In genomic region chr14:64465856-64466554, GRCh38 we compare ENCODE assay signal across 8 cellular contexts. TPM values are rescaled to one million over a fixed set of nuclear protein-coding genes. Genes with fewer than 3 reads are reported as not detected.
A peak's percentile ranks its signal among the peaks of the same experiment; 100 is the strongest.
DNase-seq lines count a peak whose midpoint lies in the region; ATAC-seq and TF ChIP-seq lines count a peak whose summit lies in the region.

No MANE protein-coding gene starts in this region.

- H3K36me3 ChIP-seq in DOHH2 (ENCODE audit: control insufficient read depth, low read length) (peaks cover 13% of the 10 kb centered on the region), fibroblast of lung (ENCODE audit: control insufficient read depth, insufficient read depth, low read length) (no peaks in the 10 kb centered on the region)

- TF ChIP-seq CTCF in DOHH2 (IDR thresholded peaks at IDR 0.05; ENCODE audit: low read depth, low read length, poor library complexity, severe bottlenecking) (no peak), fibroblast of lung (conservative IDR thresholded peaks at IDR 0.05 in 1 of 2, IDR thresholded peaks at IDR 0.05 in 1 of 2; ENCODE audit: low read depth in 1 of 2, low read length in 2 of 2) (peak; percentile 16 to 43), natural killer cell (IDR thresholded peaks at IDR 0.05) (no peak)

- peak overlapping the region; percentile 73 to 87 (median 83) for H3K4me3 Mint-ChIP-seq in T-cell
- peak overlapping the region; percentile 96 for H3K4me3 Mint-ChIP-seq in natural killer cell

- peak overlapping the region; percentile 75 for H2AFZ ChIP-seq in fibroblast of lung (ENCODE audit: low read length)

- H3K4me2 ChIP-seq in DOHH2 (ENCODE audit: low read length) (peak overlapping the region; percentile 76), fibroblast of lung (ENCODE audit: extremely low read depth, insufficient read depth, low read length) (peak overlapping the region; percentile 96)

- H3K4me3 ChIP-seq in DOHH2 (ENCODE audit: low read length) (peak overlapping the region; percentile 69), fibroblast of lung (replicated peaks in 1 of 4; ENCODE audit: control extremely low read depth in 1 of 4, insufficient read depth in 1 of 4, low read depth in 3 of 4, low read length in 4 of 4) (peak overlapping the region; percentile 65 to 75 (median 68))

- no peak for DNase-seq in T-cell
- peak; percentile 39 to 73 for DNase-seq in fibroblast of lung (ENCODE audit: low read depth in 2 of 2)
- DNase-seq in natural killer cell: no peak
- no peak for DNase-seq in AML-193 (lab: John Stamatoyannopoulos, UW)
- no peak for DNase-seq in ureter (ENCODE audit: low spot score)

- H3K27me3 ChIP-seq in DOHH2 (ENCODE audit: control insufficient read depth, low read length): peaks cover 18% of the 10 kb centered on the region
- H3K27me3 ChIP-seq in fibroblast of lung (ENCODE audit: control insufficient read depth, insufficient read depth, low read length): no peaks in the 10 kb centered on the region

- peaks cover 4% of the 10 kb centered on the region; the same call in 1 of the 2 replicates for H4K20me1 ChIP-seq in DOHH2 (ENCODE audit: control insufficient read depth, insufficient read depth, low read depth, low read length)
- no peaks in the 10 kb centered on the region for H4K20me1 ChIP-seq in fibroblast of lung (ENCODE audit: control insufficient read depth, extremely low read depth, insufficient read depth, low read length)

- H3K9me3 ChIP-seq in DOHH2 (ENCODE audit: control insufficient read depth, insufficient read depth, low read length): no peaks in the 10 kb centered on the region
- H3K9me3 ChIP-seq in fibroblast of lung (ENCODE audit: control insufficient read depth, insufficient read depth, low read depth, low read length): no peaks in the 10 kb centered on the region

- ATAC-seq in HG03354 (IDR thresholded peaks at IDR 0.05; ENCODE audit: poor library complexity, severe bottlenecking, unreplicated experiment): peak; percentile 18
- ATAC-seq in T-cell (replicated peaks in 1 of 4): peak in 3 of 4 experiments; percentile 6 to 15 (median 11)
- peak in 1 of 3 donors; percentile 6 for ATAC-seq in natural killer cell
- ATAC-seq in GM18858 (IDR thresholded peaks at IDR 0.05; ENCODE audit: unreplicated experiment): no peak

- intact Hi-C loops in natural killer cell (cut with micrococcal nuclease): loop anchor here (1.0 to 5.0 kb wide), 4 partner anchors 21 to 79 kb away; partner anchors contain the start of genes MTHFD1, ZBTB1 and ZBTB25

- H3K27me3 Mint-ChIP-seq in T-cell (no peaks in the 10 kb centered on the region), natural killer cell (ENCODE audit: low read depth in 2 of 2) (no peaks in the 10 kb centered on the region)

- H3K27ac Mint-ChIP-seq in T-cell: peak overlapping the region; percentile 47 to 63
- H3K27ac Mint-ChIP-seq in natural killer cell: peak overlapping the region; percentile 74 to 92

- no peaks in the 10 kb centered on the region for H3K9me2 ChIP-seq in DOHH2 (replicated peaks; ENCODE audit: control insufficient read depth, low read length)

- H3F3A ChIP-seq in DOHH2 (ENCODE audit: control insufficient read depth, insufficient read depth): peaks cover 34% of the 10 kb centered on the region

- no peak overlapping the region for H3K9ac ChIP-seq in fibroblast of lung (ENCODE audit: insufficient read depth, low read length)

- POLR2A ChIA-PET in T-cell (lab: Charles Lee): interaction anchor here (0.5 to 1.0 kb wide), 2 partner anchors 49 to 63 kb away, joined by 3 to 8 read pairs; no protein-coding TSS in a partner anchor

- H3K4me1 Mint-ChIP-seq in T-cell (peaks cover 34 to 46% (median 44%) of the 10 kb centered on the region in 3 donors), natural killer cell (peaks cover 41% of the 10 kb centered on the region in 2 donors)

- peaks cover 1% of the 10 kb centered on the region for H3K36me3 Mint-ChIP-seq in T-cell
- H3K36me3 Mint-ChIP-seq in natural killer cell: no peaks in the 10 kb centered on the region

- H3K4me1 ChIP-seq in DOHH2 (ENCODE audit: control insufficient read depth, low read length) (peaks cover 52% of the 10 kb centered on the region), fibroblast of lung (ENCODE audit: control insufficient read depth, extremely low read depth, insufficient read depth, low read length) (no peaks in the 10 kb centered on the region)

- H3K27ac ChIP-seq in DOHH2 (ENCODE audit: low read depth, low read length): no peak overlapping the region
- H3K27ac ChIP-seq in fibroblast of lung (ENCODE audit: insufficient read depth, low read length): no peak overlapping the region

- H3K79me2 ChIP-seq in DOHH2 (ENCODE audit: control insufficient read depth, low read length) (no peaks in the 10 kb centered on the region), fibroblast of lung (ENCODE audit: control insufficient read depth, insufficient read depth, low read length) (no peaks in the 10 kb centered on the region)

- no peaks in the 10 kb centered on the region for H3K9me3 Mint-ChIP-seq in T-cell
- H3K9me3 Mint-ChIP-seq in natural killer cell: no peaks in the 10 kb centered on the region

- CTCF ChIA-PET in T-cell (lab: Charles Lee): interaction anchor here (0.5 to 1.5 kb wide), 10 partner anchors 12 to 515 kb away, joined by 3 to 6 read pairs (median 4); no protein-coding TSS in a partner anchor

RNA-seq across cellular contexts. Expression of gene AKAP5, which starts 0.7 kb away (rescaled TPM):
- total RNA-seq in T-cell (1 to 10 TPM in 1 of 5 donors, under 1 TPM in 4; 0.26 to 2.0 (median 0.55) TPM), fibroblast of lung (0.17 and 0.26 TPM in 2 replicates), natural killer cell (10 to 100 TPM; 11.1 to 16.3 (median 12.0) TPM), ureter (0.96 TPM)
- 0.19 and 0.30 TPM in 2 replicates for polyA plus RNA-seq in fibroblast of lung
- polyA plus RNA-seq in fibroblast of lung (2012): 0.26 and 0.28 TPM in 2 replicates
- polyA minus RNA-seq in fibroblast of lung (ENCODE audit: low replicate concordance): 0.08 TPM in 1 of 2 replicates, not detected in the other

RNA-seq across cellular contexts. Expression of gene ZBTB25, which starts 37.6 kb away (rescaled TPM):
- total RNA-seq in T-cell (10 to 100 TPM; 48.0 to 71.9 (median 51.2) TPM), fibroblast of lung (5.4 and 9.2 TPM in 2 replicates), natural killer cell (10 to 100 TPM; 29.7 to 36.7 (median 31.1) TPM), ureter (23.8 TPM)
- 4.9 and 7.2 TPM in 2 replicates for polyA plus RNA-seq in fibroblast of lung
- 3.4 and 3.8 TPM in 2 replicates for polyA plus RNA-seq in fibroblast of lung (2012)
- 10.3 and 13.2 TPM in 2 replicates for polyA minus RNA-seq in fibroblast of lung (ENCODE audit: low replicate concordance)

RNA-seq across cellular contexts. Expression of gene ZBTB1, which starts 38.6 kb away (rescaled TPM):
- total RNA-seq in T-cell (100 to 1,000 TPM in 2 of 5 donors, 10 to 100 TPM in 3; 69.2 to 130 (median 72.4) TPM), fibroblast of lung (40.5 and 45.7 TPM in 2 replicates), natural killer cell (100 to 1,000 TPM; 146 to 166 (median 151) TPM), ureter (51.1 TPM)
- polyA plus RNA-seq in fibroblast of lung: 24.4 and 39.1 TPM in 2 replicates
- 16.7 and 24.6 TPM in 2 replicates for polyA plus RNA-seq in fibroblast of lung (2012)
- 0.67 and 2.4 TPM in 2 replicates for polyA minus RNA-seq in fibroblast of lung (ENCODE audit: low replicate concordance)

Comparison
In these comparisons a context has a peak if more than half of its experiments do, and no peak if none do; other contexts are left out.
1. CTCF ChIP-seq: peak in fibroblast of lung (2 of 2); none in DOHH2 (single experiment) and natural killer cell (single experiment).
2. DNase-seq: peak in fibroblast of lung (2 of 2); none in T-cell (0 of 34), natural killer cell (single experiment), AML-193 (0 of 2) and ureter (single experiment).